Comparison of ENCODE assay signal across 13 cellular contexts in genomic region chr16:89373355-89374110, GRCh38.
DNase-seq lines count a peak whose midpoint lies in the region; ATAC-seq and TF ChIP-seq lines count a peak whose summit lies in the region.
"Had no signal": no experiment of that assay in that cellular context is flagged by ENCODE, and none has a peak within 500 bp of the region (broad histone marks: within the 10 kb centered on the region; RNA-seq: fewer than 3 reads in every experiment).

No MANE protein-coding gene starts in this region.

- H3K27ac ChIP-seq in hepatocyte (peak overlapping the region; percentile 55), psoas muscle (peak overlapping the region; percentile 65)
- H3K27ac ChIP-seq: SK-N-MC had no signal

- intact Hi-C loops in psoas muscle (cut with DNase I): no loop called here

- WGBS in hepatocyte (ENCODE audit: low lambda C conversion rate, missing lambda C conversion rate): 89% methylated on average over 32 of the region's 32 CpGs
- WGBS in psoas muscle, 3 donors: 66 to 74% (median 66%) methylated on average over 32 of the region's 32 CpGs

- no peaks in the 10 kb centered on the region for H3K27me3 ChIP-seq in hepatocyte
- no peaks in the 10 kb centered on the region for H3K27me3 ChIP-seq in psoas muscle (ENCODE audit: insufficient read depth in 3 of 3, low read length in 2 of 3)
- H3K27me3 ChIP-seq in BE2C: no peaks in the 10 kb centered on the region
- H3K27me3 ChIP-seq: upper lobe of left lung had no signal

- no peak overlapping the region for H2AFZ ChIP-seq in hepatocyte

- DNase-seq in EL (peak; percentile 37), brain pericyte (ENCODE audit: low read depth, low spot score) (peak; percentile 96), hepatocyte (ENCODE audit: low spot score) (peak; percentile 57), psoas muscle (peak; percentile 51 to 77), BE2C (no peak), NCI-H510A (lab: John Stamatoyannopoulos, UW) (no peak), NCI-H226 (no peak)
- DNase-seq: Calu3, HCEC 1CT, left colon, upper lobe of left lung had no signal

- TF ChIP-seq CTCF in hepatocyte (IDR thresholded peaks at IDR 0.05; ENCODE audit: poor library complexity): no peak
- TF ChIP-seq CTCF in psoas muscle (IDR thresholded peaks at IDR 0.05): no peak
- no peak for TF ChIP-seq CTCF in BE2C (IDR thresholded peaks at IDR 0.05; ENCODE audit: low read depth, low read length)

- H3K4me3 ChIP-seq in hepatocyte (no peak overlapping the region), psoas muscle (no peak overlapping the region), BE2C (ENCODE audit: low read depth, low read length) (no peak overlapping the region)
- H3K4me3 ChIP-seq: SK-N-MC, upper lobe of left lung had no signal

- H3K36me3 ChIP-seq in hepatocyte (replicated peaks; ENCODE audit: insufficient read depth, low read depth): no peaks in the 10 kb centered on the region
- no peaks in the 10 kb centered on the region for H3K36me3 ChIP-seq in psoas muscle (ENCODE audit: insufficient read depth in 1 of 2, low read depth in 1 of 2)
- peaks cover 19% of the 10 kb centered on the region for H3K36me3 ChIP-seq in BE2C

- H3K4me1 ChIP-seq in hepatocyte (ENCODE audit: insufficient read depth): peaks cover 9% of the 10 kb centered on the region
- H3K4me1 ChIP-seq in psoas muscle: peaks cover 83% of the 10 kb centered on the region
- H3K4me1 ChIP-seq in BE2C: no peaks in the 10 kb centered on the region; the same call in 1 of the 2 replicates

- H3K79me2 ChIP-seq in hepatocyte: peaks cover 100% of the 10 kb centered on the region

- H3K9me3 ChIP-seq in hepatocyte (ENCODE audit: low read depth) (no peaks in the 10 kb centered on the region), psoas muscle (no peaks in the 10 kb centered on the region), BE2C (no peaks in the 10 kb centered on the region)

- no peaks in the 10 kb centered on the region for H3K9me2 ChIP-seq in hepatocyte (replicated peaks; ENCODE audit: insufficient read depth)

- H3K4me2 ChIP-seq in hepatocyte: no peak overlapping the region

- ATAC-seq in psoas muscle (peak; percentile 71 to 81 (median 76)), GM18502 (IDR thresholded peaks at IDR 0.05; ENCODE audit: poor library complexity, unreplicated experiment) (no peak)
- ATAC-seq: left colon had no signal

- H4K20me1 ChIP-seq in hepatocyte (ENCODE audit: insufficient read depth, poor library complexity, severe bottlenecking): peaks cover 100% of the 10 kb centered on the region

Comparison
In these comparisons a context has a peak if more than half of its experiments do, and no peak if none do; other contexts are left out.
1. DNase-seq: peak in EL (single experiment), brain pericyte (single experiment), hepatocyte (single experiment) and psoas muscle (2 of 2); none in BE2C (single experiment), NCI-H510A (single experiment) and NCI-H226 (single experiment).